Comparison of ENCODE assay signal across 1 cellular context in the genomic region with DNA sequence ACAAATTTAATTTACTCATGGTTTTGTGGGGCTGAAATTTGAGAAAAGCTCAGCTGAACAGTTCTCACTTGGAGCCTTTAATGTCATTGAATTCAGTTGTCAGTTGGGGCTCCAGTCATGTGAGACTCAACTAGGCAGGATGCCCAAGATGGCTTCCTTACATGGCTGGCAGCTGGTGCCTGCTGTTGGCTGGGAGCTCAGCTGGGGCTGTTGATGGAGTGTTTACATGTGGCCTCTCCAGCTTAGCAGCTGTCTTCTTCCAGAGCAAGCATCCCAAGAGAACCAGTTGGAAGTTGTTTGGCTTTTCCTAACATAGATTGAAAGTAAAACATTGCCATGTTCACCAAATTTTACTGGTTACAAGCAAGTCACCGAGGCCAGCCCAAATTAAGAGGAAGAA.
TF ChIP-seq lines count a peak whose summit lies in the region.

No MANE protein-coding gene starts in this region.

TF ChIP-seq in SK-N-SH, 30 proteins besides CTCF, POLR2A, EP300 and RAD21 (continued from another document):
- TF ChIP-seq, protein P1, sequence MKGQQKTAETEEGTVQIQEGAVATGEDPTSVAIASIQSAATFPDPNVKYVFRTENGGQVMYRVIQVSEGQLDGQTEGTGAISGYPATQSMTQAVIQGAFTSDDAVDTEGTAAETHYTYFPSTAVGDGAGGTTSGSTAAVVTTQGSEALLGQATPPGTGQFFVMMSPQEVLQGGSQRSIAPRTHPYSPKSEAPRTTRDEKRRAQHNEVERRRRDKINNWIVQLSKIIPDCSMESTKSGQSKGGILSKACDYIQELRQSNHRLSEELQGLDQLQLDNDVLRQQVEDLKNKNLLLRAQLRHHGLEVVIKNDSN (IDR thresholded peaks at IDR 0.05; ENCODE audit: borderline replicate concordance, low read depth), result no peak
- TF ChIP-seq NFIC (IDR thresholded peaks at IDR 0.05; ENCODE audit: borderline replicate concordance), result no peak
- TF ChIP-seq ELF1 (IDR thresholded peaks at IDR 0.05), result no peak
- no peak for TF ChIP-seq RCOR1 (IDR thresholded peaks at IDR 0.05; ENCODE audit: low read length)
- TF ChIP-seq TAF1 (IDR thresholded peaks at IDR 0.05; ENCODE audit: borderline replicate concordance, low read depth, low read length), result no peak
